In the genomic region with DNA sequence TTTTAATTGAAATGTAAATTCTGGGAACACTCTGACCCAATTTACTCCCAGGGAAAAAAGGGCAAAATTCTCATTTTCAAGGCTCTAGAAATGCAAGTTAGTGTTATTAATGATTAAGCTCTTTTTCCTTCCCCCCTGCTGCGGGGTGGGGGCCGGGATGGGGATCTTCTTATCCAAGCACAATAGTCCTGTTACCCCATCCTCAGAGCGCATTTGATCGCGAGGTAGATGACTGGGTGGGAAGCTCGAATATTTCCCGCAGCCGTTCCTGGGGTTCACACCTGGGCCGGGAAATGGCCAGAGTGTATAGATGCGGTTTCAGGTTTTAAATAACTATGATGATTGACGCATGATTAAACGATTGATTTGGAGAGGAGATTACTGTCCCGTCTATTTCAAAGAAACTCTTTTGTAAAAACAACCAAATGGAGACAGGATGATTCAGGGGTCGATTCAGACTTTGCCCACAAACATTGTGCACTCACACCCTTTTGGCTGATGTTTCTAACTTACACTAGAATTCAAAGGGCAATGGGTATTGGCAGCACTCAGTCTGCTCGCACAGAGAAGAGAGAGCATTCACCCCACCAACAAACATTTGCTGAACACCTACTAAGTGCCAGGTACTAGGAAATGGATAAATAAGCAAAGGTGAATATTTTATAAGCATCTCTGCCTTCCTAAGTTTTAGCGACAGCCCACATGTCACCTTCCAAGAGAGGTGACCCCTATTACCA, we compare ENCODE assay signal across 1 cellular context.
TF ChIP-seq lines count a peak whose summit lies in the region.

No MANE protein-coding gene starts in this region.

TF ChIP-seq in liver, 16 proteins besides CTCF, POLR2A, EP300 and RAD21 (continued from another document):
- TF ChIP-seq, protein P1, sequence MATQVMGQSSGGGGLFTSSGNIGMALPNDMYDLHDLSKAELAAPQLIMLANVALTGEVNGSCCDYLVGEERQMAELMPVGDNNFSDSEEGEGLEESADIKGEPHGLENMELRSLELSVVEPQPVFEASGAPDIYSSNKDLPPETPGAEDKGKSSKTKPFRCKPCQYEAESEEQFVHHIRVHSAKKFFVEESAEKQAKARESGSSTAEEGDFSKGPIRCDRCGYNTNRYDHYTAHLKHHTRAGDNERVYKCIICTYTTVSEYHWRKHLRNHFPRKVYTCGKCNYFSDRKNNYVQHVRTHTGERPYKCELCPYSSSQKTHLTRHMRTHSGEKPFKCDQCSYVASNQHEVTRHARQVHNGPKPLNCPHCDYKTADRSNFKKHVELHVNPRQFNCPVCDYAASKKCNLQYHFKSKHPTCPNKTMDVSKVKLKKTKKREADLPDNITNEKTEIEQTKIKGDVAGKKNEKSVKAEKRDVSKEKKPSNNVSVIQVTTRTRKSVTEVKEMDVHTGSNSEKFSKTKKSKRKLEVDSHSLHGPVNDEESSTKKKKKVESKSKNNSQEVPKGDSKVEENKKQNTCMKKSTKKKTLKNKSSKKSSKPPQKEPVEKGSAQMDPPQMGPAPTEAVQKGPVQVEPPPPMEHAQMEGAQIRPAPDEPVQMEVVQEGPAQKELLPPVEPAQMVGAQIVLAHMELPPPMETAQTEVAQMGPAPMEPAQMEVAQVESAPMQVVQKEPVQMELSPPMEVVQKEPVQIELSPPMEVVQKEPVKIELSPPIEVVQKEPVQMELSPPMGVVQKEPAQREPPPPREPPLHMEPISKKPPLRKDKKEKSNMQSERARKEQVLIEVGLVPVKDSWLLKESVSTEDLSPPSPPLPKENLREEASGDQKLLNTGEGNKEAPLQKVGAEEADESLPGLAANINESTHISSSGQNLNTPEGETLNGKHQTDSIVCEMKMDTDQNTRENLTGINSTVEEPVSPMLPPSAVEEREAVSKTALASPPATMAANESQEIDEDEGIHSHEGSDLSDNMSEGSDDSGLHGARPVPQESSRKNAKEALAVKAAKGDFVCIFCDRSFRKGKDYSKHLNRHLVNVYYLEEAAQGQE (IDR thresholded peaks at IDR 0.05) = peak; percentile 60
- peak in 1 of 2 donors; percentile 17 for TF ChIP-seq GABPA (IDR thresholded peaks at IDR 0.05 in 1 of 2, conservative IDR thresholded peaks at IDR 0.05 in 1 of 2)
- peak; percentile 34 for TF ChIP-seq FOXA2 (IDR thresholded peaks at IDR 0.05)
TF ChIP-seq in liver: peak in this region for 13.
